Comparison of ENCODE assay signal across 1 cellular context in genomic region chr1:225891229-225891972, GRCh38.
TF ChIP-seq lines count a peak whose summit lies in the region.

No MANE protein-coding gene starts in this region.

TF ChIP-seq in HepG2, 621 proteins besides CTCF, POLR2A, EP300 and RAD21 (continued from another document and continues in another):
- TF ChIP-seq PRDM15 (CRISPR knock-in tag; IDR thresholded peaks at IDR 0.05) (no peak), NR3C1 (CRISPR knock-in tag; IDR thresholded peaks at IDR 0.05) (no peak), ZBTB1 (CRISPR knock-in tag; IDR thresholded peaks at IDR 0.05; ENCODE audit: borderline replicate concordance) (no peak), BHLHE40 (IDR thresholded peaks at IDR 0.05; ENCODE audit: low read length) (no peak), GRHL1 (CRISPR knock-in tag; conservative IDR thresholded peaks at IDR 0.05) (no peak), CBX1 (IDR thresholded peaks at IDR 0.05; ENCODE audit: low read depth) (no peak), HOXA9 (CRISPR knock-in tag; IDR thresholded peaks at IDR 0.05; ENCODE audit: borderline replicate concordance) (no peak), HMGA1 (CRISPR knock-in tag; conservative IDR thresholded peaks at IDR 0.05) (no peak), SNRNP70 (IDR thresholded peaks at IDR 0.05; ENCODE audit: low read depth, low read length) (no peak), ZSCAN31 (CRISPR knock-in tag; IDR thresholded peaks at IDR 0.05; ENCODE audit: low read depth) (0 out of 2 replicates have a peak, but pooled peaks have one; percentile 49), SATB2 (CRISPR knock-in tag; IDR thresholded peaks at IDR 0.05) (no peak), NFATC3 (CRISPR knock-in tag; IDR thresholded peaks at IDR 0.05) (0 out of 2 replicates have a peak, but pooled peaks have one; percentile 29), HNRNPL (IDR thresholded peaks at IDR 0.05; ENCODE audit: low read depth, low read length) (no peak), ZNF878 (CRISPR knock-in tag; IDR thresholded peaks at IDR 0.05) (no peak), FOXK2 (IDR thresholded peaks at IDR 0.05) (no peak), ZNF788 (CRISPR knock-in tag; IDR thresholded peaks at IDR 0.05; ENCODE audit: borderline replicate concordance) (peak; percentile 24; the same call in 1 of the 2 replicates), ZSCAN5A (CRISPR knock-in tag; IDR thresholded peaks at IDR 0.05; ENCODE audit: borderline replicate concordance) (no peak), ZFP1 (CRISPR knock-in tag; IDR thresholded peaks at IDR 0.05) (no peak), ZXDC (CRISPR knock-in tag; IDR thresholded peaks at IDR 0.05) (no peak), SMARCC2 (IDR thresholded peaks at IDR 0.05) (no peak), ZNF891 (CRISPR knock-in tag; IDR thresholded peaks at IDR 0.05) (no peak), USF2 (IDR thresholded peaks at IDR 0.05; ENCODE audit: low read depth, low read length) (no peak), USF2 (CRISPR knock-in tag; IDR thresholded peaks at IDR 0.05; ENCODE audit: borderline replicate concordance) (no peak), ZNF33B (CRISPR knock-in tag; IDR thresholded peaks at IDR 0.05) (no peak), TBX2 (CRISPR knock-in tag; IDR thresholded peaks at IDR 0.05; ENCODE audit: borderline replicate concordance) (peak; percentile 42; the same call in 1 of the 2 replicates), MAZ (IDR thresholded peaks at IDR 0.05; ENCODE audit: borderline replicate concordance, low read depth, low read length) (no peak), MAZ (CRISPR knock-in tag; IDR thresholded peaks at IDR 0.05; ENCODE audit: low read depth) (0 out of 2 replicates have a peak, but pooled peaks have one; percentile 39), ZNF703 (CRISPR knock-in tag; IDR thresholded peaks at IDR 0.05; ENCODE audit: borderline replicate concordance) (no peak), ZNF414 (CRISPR knock-in tag; IDR thresholded peaks at IDR 0.05) (no peak), NRL (CRISPR knock-in tag; IDR thresholded peaks at IDR 0.05; ENCODE audit: borderline replicate concordance) (no peak), ARID5B (CRISPR knock-in tag; IDR thresholded peaks at IDR 0.05) (0 out of 2 replicates have a peak, but pooled peaks have one; percentile 8), TBX3 (IDR thresholded peaks at IDR 0.05; ENCODE audit: borderline replicate concordance) (no peak), ZNF792 (CRISPR knock-in tag; IDR thresholded peaks at IDR 0.05) (no peak), MTA3 (CRISPR knock-in tag; IDR thresholded peaks at IDR 0.05) (no peak), ZNF207 (IDR thresholded peaks at IDR 0.05; ENCODE audit: borderline replicate concordance) (no peak), GLI4 (CRISPR knock-in tag; IDR thresholded peaks at IDR 0.05; ENCODE audit: borderline replicate concordance) (no peak), ISL2 (CRISPR knock-in tag; IDR thresholded peaks at IDR 0.05) (no peak), RARG (CRISPR knock-in tag; IDR thresholded peaks at IDR 0.05; ENCODE audit: low read depth) (no peak), JARID2 (CRISPR knock-in tag; IDR thresholded peaks at IDR 0.05; ENCODE audit: insufficient replicate concordance) (no peak), ZNF841 (CRISPR knock-in tag; IDR thresholded peaks at IDR 0.05; ENCODE audit: borderline replicate concordance) (no peak), ZFP91 (CRISPR knock-in tag; IDR thresholded peaks at IDR 0.05; ENCODE audit: borderline replicate concordance) (0 out of 2 replicates have a peak, but pooled peaks have one; percentile 7), JUND (CRISPR knock-in tag; IDR thresholded peaks at IDR 0.05) (no peak), SETDB1 (CRISPR knock-in tag; IDR thresholded peaks at IDR 0.05; ENCODE audit: borderline replicate concordance) (no peak), ONECUT2 (CRISPR knock-in tag; IDR thresholded peaks at IDR 0.05) (no peak), ZNF234 (CRISPR knock-in tag; conservative IDR thresholded peaks at IDR 0.05) (no peak), NFIC (IDR thresholded peaks at IDR 0.05; ENCODE audit: low read length) (no peak), SRF (IDR thresholded peaks at IDR 0.05; ENCODE audit: low read depth, low read length) (no peak)
